In genomic region chr17:27379863-27380533, GRCh38 we compare ENCODE assay signal across 1 cellular context.
TF ChIP-seq lines count a peak whose summit lies in the region.

No MANE protein-coding gene starts in this region.

TF ChIP-seq in WTC11, 78 proteins besides CTCF, POLR2A, EP300 and RAD21 (continued from another document):
- no peak for TF ChIP-seq ESRRA (CRISPR knock-in tag; IDR thresholded peaks at IDR 0.05; ENCODE audit: borderline replicate concordance)
